2 cellular contexts compared by ENCODE assay signal in genomic region chr17:55661963-55662834, GRCh38.
TF ChIP-seq lines count a peak whose summit lies in the region.

No MANE protein-coding gene starts in this region.

TF ChIP-seq in HepG2, 621 proteins besides CTCF, POLR2A, EP300 and RAD21:
- TF ChIP-seq SP4 (CRISPR knock-in tag; IDR thresholded peaks at IDR 0.05) (no peak), SAFB2 (CRISPR knock-in tag; IDR thresholded peaks at IDR 0.05; ENCODE audit: borderline replicate concordance, low read depth) (no peak), ZNF407 (CRISPR knock-in tag; IDR thresholded peaks at IDR 0.05; ENCODE audit: not compliant biosample characterization) (no peak), IRF1 (CRISPR knock-in tag; IDR thresholded peaks at IDR 0.05; ENCODE audit: low read depth) (no peak), EHMT2 (IDR thresholded peaks at IDR 0.05; ENCODE audit: borderline replicate concordance, low read depth, low read length) (no peak), ZNF275 (CRISPR knock-in tag; IDR thresholded peaks at IDR 0.05; ENCODE audit: borderline replicate concordance) (no peak), AKAP8 (CRISPR knock-in tag; IDR thresholded peaks at IDR 0.05) (no peak), HMGXB4 (CRISPR knock-in tag; IDR thresholded peaks at IDR 0.05; ENCODE audit: borderline replicate concordance in 1 of 2, low read depth in 1 of 2) (no peak), SNAI1 (CRISPR knock-in tag; IDR thresholded peaks at IDR 0.05; ENCODE audit: borderline replicate concordance) (no peak), CENPT (CRISPR knock-in tag; IDR thresholded peaks at IDR 0.05; ENCODE audit: low read depth) (no peak), ZNF317 (CRISPR knock-in tag; IDR thresholded peaks at IDR 0.05) (no peak), TOE1 (CRISPR knock-in tag; IDR thresholded peaks at IDR 0.05) (no peak), TBX3 (IDR thresholded peaks at IDR 0.05; ENCODE audit: borderline replicate concordance) (no peak)
- TF ChIP-seq, protein P1, sequence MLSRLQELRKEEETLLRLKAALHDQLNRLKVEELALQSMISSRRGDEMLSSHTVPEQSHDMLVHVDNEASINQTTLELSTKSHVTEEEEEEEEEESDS (CRISPR knock-in tag; IDR thresholded peaks at IDR 0.05; ENCODE audit: borderline replicate concordance) = no peak

TF ChIP-seq in endothelial cell of umbilical vein, 7 proteins besides CTCF, POLR2A, EP300 and RAD21:
- TF ChIP-seq POLR2AphosphoS5 (IDR thresholded peaks at IDR 0.05; ENCODE audit: insufficient read depth, low read depth, low read length) = no peak
- no peak for TF ChIP-seq FOS (IDR thresholded peaks at IDR 0.05; ENCODE audit: borderline replicate concordance, insufficient read depth, low read length)
- TF ChIP-seq JUN (IDR thresholded peaks at IDR 0.05; ENCODE audit: borderline replicate concordance, insufficient read depth, insufficient read length, low read depth) = no peak
- TF ChIP-seq, protein P2, sequence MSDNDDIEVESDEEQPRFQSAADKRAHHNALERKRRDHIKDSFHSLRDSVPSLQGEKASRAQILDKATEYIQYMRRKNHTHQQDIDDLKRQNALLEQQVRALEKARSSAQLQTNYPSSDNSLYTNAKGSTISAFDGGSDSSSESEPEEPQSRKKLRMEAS (IDR thresholded peaks at IDR 0.05; ENCODE audit: insufficient read depth, insufficient read length) = no peak
- TF ChIP-seq MYC (IDR thresholded peaks at IDR 0.05; ENCODE audit: low read depth, low read length) = no peak
- TF ChIP-seq GATA2 (IDR thresholded peaks at IDR 0.05; ENCODE audit: insufficient read depth, insufficient read length, low read depth, low read length) = peak; percentile 46
- TF ChIP-seq EZH2 (IDR thresholded peaks at IDR 0.05; ENCODE audit: borderline replicate concordance, low read depth, low read length, severe bottlenecking) = no peak
